Comparison of ENCODE assay signal across 18 cellular contexts in genomic region chr20:62554898-62555641, GRCh38.
DNase-seq lines count a peak whose midpoint lies in the region; ATAC-seq and TF ChIP-seq lines count a peak whose summit lies in the region.
"Had no signal": no experiment of that assay in that cellular context is flagged by ENCODE, and none has a peak within 500 bp of the region (broad histone marks: within the 10 kb centered on the region; RNA-seq: fewer than 3 reads in every experiment).

No MANE protein-coding gene starts in this region.

- H3K9me2 ChIP-seq in Loucy (replicated peaks; ENCODE audit: low read depth, low read length) (no peaks in the 10 kb centered on the region), GM23338 (ENCODE audit: insufficient read depth) (no peaks in the 10 kb centered on the region)

- peak in 1 of 2 donors; percentile 29 for TF ChIP-seq POLR2A in gastrocnemius medialis (IDR thresholded peaks at IDR 0.05)

- DNase-seq in H7 (peak; percentile 61), gastrocnemius medialis (no peak), NCI-H2227 (lab: John Stamatoyannopoulos, UW; ENCODE audit: unreplicated experiment) (no peak), GM23338 (ENCODE audit: low spot score) (no peak)
- DNase-seq in activated CD4-positive, alpha-beta T cell treated with anti-CD3 and anti-CD28 coated beads, Interleukin-2, amount 50 U/mL, for 4 hours, result no peak
- DNase-seq: CD4-positive, alpha-beta T cell; DMS53; MV-4-11; NCI-H1436; NCI-H2029; NCI-H2171 treated with DMSO at 0.1 percent for 48 hours; NCI-H510A; NCI-H774; PC-3 had no signal

- in situ Hi-C loops in gastrocnemius medialis (cut with MboI; ENCODE audit: low sequenced_read_pairs in 4 of 4), result no loop called here

- H2AFZ ChIP-seq in Loucy (ENCODE audit: low read length), result no peak overlapping the region
- H2AFZ ChIP-seq in GM23338, result no peak overlapping the region

- H3K27ac ChIP-seq in muscle layer of colon (ENCODE audit: low read depth, low read length) (peak overlapping the region; percentile 78), gastrocnemius medialis (peak overlapping the region; percentile 91 to 100 (median 98)), GM23338 (ENCODE audit: low read depth) (no peak overlapping the region)
- H3K27ac ChIP-seq: SK-N-MC had no signal

- H3K9ac ChIP-seq in Loucy (ENCODE audit: low read depth, low read length, poor library complexity, severe bottlenecking) (peak overlapping the region; percentile 36), muscle layer of colon (ENCODE audit: low read length) (no peak overlapping the region)

- no peaks in the 10 kb centered on the region for H3K36me3 ChIP-seq in H7 (replicated peaks; ENCODE audit: control insufficient read depth, insufficient read depth, low read length)
- no peaks in the 10 kb centered on the region for H3K36me3 ChIP-seq in Loucy (ENCODE audit: insufficient read depth, low read length)
- H3K36me3 ChIP-seq in muscle layer of colon (ENCODE audit: insufficient read depth, low read length), result no peaks in the 10 kb centered on the region
- no peaks in the 10 kb centered on the region for H3K36me3 ChIP-seq in gastrocnemius medialis
- H3K36me3 ChIP-seq in GM23338 (ENCODE audit: insufficient read depth), result no peaks in the 10 kb centered on the region
- H3K36me3 ChIP-seq: HAP-1 had no signal

- H3K27ac Mint-ChIP-seq in GM23338, result no peak overlapping the region
- H3K27ac Mint-ChIP-seq: CD4-positive, alpha-beta T cell had no signal

- H3K4me3 ChIP-seq in H7 (ENCODE audit: insufficient read depth, low read depth, low read length) (no peak overlapping the region), Loucy (ENCODE audit: low read length, poor library complexity, severe bottlenecking) (no peak overlapping the region), muscle layer of colon (ENCODE audit: low read depth in 1 of 2, low read length in 2 of 2) (peak overlapping the region in 1 of 2 donors; percentile 14), gastrocnemius medialis (peak overlapping the region in 2 of 4 donors; percentile 14 to 68), GM23338 (no peak overlapping the region)
- H3K4me3 ChIP-seq: HAP-1, SK-N-MC had no signal

- ATAC-seq in gastrocnemius medialis (no peak), GM23338 (no peak)

- no peak for TF ChIP-seq CTCF in Loucy (conservative IDR thresholded peaks at IDR 0.05; ENCODE audit: low read length)
- no peak for TF ChIP-seq CTCF in gastrocnemius medialis (IDR thresholded peaks at IDR 0.05 in 4 of 5, conservative IDR thresholded peaks at IDR 0.05 in 1 of 5)
- TF ChIP-seq CTCF in GM23338 (conservative IDR thresholded peaks at IDR 0.05; ENCODE audit: low read depth in 2 of 2), result no peak

- H3K27me3 ChIP-seq in H7 (ENCODE audit: control insufficient read depth, insufficient read depth, low read length) (peaks cover 17% of the 10 kb centered on the region), Loucy (ENCODE audit: insufficient read depth, low read length, poor library complexity, severe bottlenecking) (no peaks in the 10 kb centered on the region), muscle layer of colon (ENCODE audit: control insufficient read depth in 1 of 2, insufficient read depth in 2 of 2, low read length in 2 of 2) (peaks cover 0 to 10% of the 10 kb centered on the region in 2 donors), gastrocnemius medialis (no peaks in the 10 kb centered on the region), GM23338 (ENCODE audit: insufficient read depth) (peaks cover 17% of the 10 kb centered on the region)

- no peak overlapping the region for H3K4me3 Mint-ChIP-seq in GM23338
- H3K4me3 Mint-ChIP-seq: CD4-positive, alpha-beta T cell had no signal

- intact Hi-C loops in gastrocnemius medialis (cut with DNase I; ENCODE audit: low total_unique reads), result loop anchor here (5.0 kb wide), 1 partner anchor 92 kb away; no protein-coding TSS in a partner anchor

- H3K79me2 ChIP-seq in Loucy (ENCODE audit: insufficient read depth, low read length) (no peaks in the 10 kb centered on the region), GM23338 (replicated peaks; ENCODE audit: insufficient read depth) (no peaks in the 10 kb centered on the region)

- H4K20me1 ChIP-seq in Loucy (ENCODE audit: insufficient read depth, low read length, poor library complexity, severe bottlenecking), result no peaks in the 10 kb centered on the region
- no peaks in the 10 kb centered on the region for H4K20me1 ChIP-seq in GM23338 (replicated peaks; ENCODE audit: insufficient read depth)

- H3K27me3 Mint-ChIP-seq in GM23338 (ENCODE audit: insufficient read depth, low read depth, poor library complexity), result peaks cover 28% of the 10 kb centered on the region

- H3K4me2 ChIP-seq in Loucy (ENCODE audit: low read depth, low read length, poor library complexity, severe bottlenecking), result peak overlapping the region; percentile 74
- no peak overlapping the region for H3K4me2 ChIP-seq in GM23338

- H3K9me3 ChIP-seq in Loucy (ENCODE audit: insufficient read depth, low read depth, low read length), result no peaks in the 10 kb centered on the region
- H3K9me3 ChIP-seq in muscle layer of colon (ENCODE audit: low read length), result no peaks in the 10 kb centered on the region
- H3K9me3 ChIP-seq in gastrocnemius medialis, result no peaks in the 10 kb centered on the region
- H3K9me3 ChIP-seq: HAP-1 had no signal

- peaks cover 32% of the 10 kb centered on the region for H3K4me1 ChIP-seq in Loucy (ENCODE audit: insufficient read depth, low read length, poor library complexity, severe bottlenecking)
- peaks cover 60% of the 10 kb centered on the region for H3K4me1 ChIP-seq in muscle layer of colon (ENCODE audit: insufficient read depth, low read length)
- peaks cover 65 to 96% of the 10 kb centered on the region in 2 donors for H3K4me1 ChIP-seq in gastrocnemius medialis
- peaks cover 3% of the 10 kb centered on the region; the same call in 1 of the 2 replicates for H3K4me1 ChIP-seq in GM23338 (ENCODE audit: insufficient read depth)
- H3K4me1 ChIP-seq: HAP-1 had no signal

- H3K36me3 Mint-ChIP-seq in GM23338 (ENCODE audit: low read depth), result no peaks in the 10 kb centered on the region; the same call in 2 of the 3 replicates

- H3K4me1 Mint-ChIP-seq in GM23338, result peaks cover 12% of the 10 kb centered on the region

- no peaks in the 10 kb centered on the region for H3K9me3 Mint-ChIP-seq in GM23338
- H3K9me3 Mint-ChIP-seq: CD4-positive, alpha-beta T cell had no signal

- H3F3A ChIP-seq in Loucy (ENCODE audit: low read depth), result no peaks in the 10 kb centered on the region
- H3F3A ChIP-seq in GM23338 (replicated peaks; ENCODE audit: low read depth), result no peaks in the 10 kb centered on the region

TF ChIP-seq in GM23338, 12 proteins besides CTCF, POLR2A, EP300 and RAD21:
- no peak for TF ChIP-seq NANOG (IDR thresholded peaks at IDR 0.05; ENCODE audit: borderline replicate concordance)
- TF ChIP-seq ZNF331 (CRISPR knock-in tag; IDR thresholded peaks at IDR 0.05; ENCODE audit: low read depth), result no peak
- TF ChIP-seq CREB1 (CRISPR knock-in tag; IDR thresholded peaks at IDR 0.05; ENCODE audit: low read depth), result no peak
- no peak for TF ChIP-seq EZH2phosphoT487 (IDR thresholded peaks at IDR 0.05; ENCODE audit: unreplicated experiment)
